29 cellular contexts compared by ENCODE assay signal in the genomic region with DNA sequence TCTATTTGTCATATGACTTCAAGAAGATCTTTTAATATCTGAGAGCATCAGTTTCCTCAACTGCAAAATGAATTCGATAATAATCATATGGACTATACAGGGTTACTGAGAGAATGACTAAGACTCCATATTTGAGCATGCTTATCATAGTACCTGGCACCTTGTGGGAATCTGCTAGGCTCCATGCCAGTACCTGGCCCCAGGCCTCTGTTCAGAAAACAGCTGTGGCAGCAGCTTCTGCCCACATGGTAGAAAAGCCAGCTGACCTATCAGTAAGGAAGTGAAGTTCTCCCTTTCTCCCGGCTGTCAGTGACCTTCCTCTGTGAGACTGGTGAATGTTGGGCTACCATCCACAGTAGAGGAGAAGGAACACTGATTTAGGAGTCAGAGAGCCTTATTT.
"Had no signal": no experiment of that assay in that cellular context is flagged by ENCODE, and none has a peak within 500 bp of the region (broad histone marks: within the 10 kb centered on the region; RNA-seq: fewer than 3 reads in every experiment).

No MANE protein-coding gene starts in this region.

- H3K36me3 ChIP-seq: cardiac muscle cell, WERI-Rb-1 had no signal

- ATAC-seq: activated CD8-positive, alpha-beta memory T cell treated with anti-CD3 and anti-CD28 coated beads, Interleukin-2, amount 10 ng/mL, durations not matched to agents 7 days and 5 days had no signal

- DNase-seq: activated CD4-positive, alpha-beta memory T cell treated with anti-CD3 and anti-CD28 coated beads, Interleukin-2, amount 10 ng/mL, durations not matched to agents 7 days and 5 days; activated CD4-positive, alpha-beta T cell treated with anti-CD3 and anti-CD28 coated beads for 1 hour; activated CD4-positive, alpha-beta T cell treated with anti-CD3 and anti-CD28 coated beads for 48 hours; activated CD4-positive, CD25-positive, alpha-beta regulatory T cell; activated CD8-positive, alpha-beta memory T cell treated with anti-CD3 and anti-CD28 coated beads for 24 hours; activated CD8-positive, alpha-beta memory T cell treated with anti-CD3 and anti-CD28 coated beads, Interleukin-2, amount 10 ng/mL, durations not matched to agents 7 days and 5 days; activated CD8-positive, alpha-beta memory T cell treated with anti-CD3 and anti-CD28 coated beads, Interleukin-2, amount 50 U/mL, for 48 hours; activated effector memory CD4-positive, alpha-beta T cell treated with Interleukin-2 at 50 U/mL for 16 hours; activated naive CD4-positive, alpha-beta T cell; activated naive CD4-positive, alpha-beta T cell treated with anti-CD3 and anti-CD28 coated beads, Interleukin-2, amount 50 U/mL, for 16 hours; activated naive CD8-positive, alpha-beta T cell treated with anti-CD3 and anti-CD28 coated beads for 36 hours; activated T-cell treated with anti-CD3 and anti-CD28 coated beads, Interleukin-2, amount 50 U/mL, for 48 hours; amniotic stem cell; aorta; KG1; MV-4-11; NCI-H1092; NCI-H1436 treated with DMSO at 0.1 percent for 48 hours; NCI-H1694 treated with DMSO at 0.1 percent for 48 hours; NCI-H524 treated with DMSO at 0.1 percent for 48 hours; NCI-H82; PC-9; Right ventricle myocardium superior; SW 1271; T-helper 1 cell; T-helper 2 cell; T-helper 9 cell; WERI-Rb-1 had no signal

- H2AFZ ChIP-seq: PC-9 had no signal

- H3K4me3 ChIP-seq: cardiac muscle cell, PC-9 had no signal

- H3K4me2 ChIP-seq: PC-9 had no signal

- H3K27me3 ChIP-seq: cardiac muscle cell had no signal

- H3K27ac ChIP-seq: cardiac muscle cell, PC-9, WERI-Rb-1 had no signal
